ENCODE assay signal across 13 cellular contexts in the genomic region with DNA sequence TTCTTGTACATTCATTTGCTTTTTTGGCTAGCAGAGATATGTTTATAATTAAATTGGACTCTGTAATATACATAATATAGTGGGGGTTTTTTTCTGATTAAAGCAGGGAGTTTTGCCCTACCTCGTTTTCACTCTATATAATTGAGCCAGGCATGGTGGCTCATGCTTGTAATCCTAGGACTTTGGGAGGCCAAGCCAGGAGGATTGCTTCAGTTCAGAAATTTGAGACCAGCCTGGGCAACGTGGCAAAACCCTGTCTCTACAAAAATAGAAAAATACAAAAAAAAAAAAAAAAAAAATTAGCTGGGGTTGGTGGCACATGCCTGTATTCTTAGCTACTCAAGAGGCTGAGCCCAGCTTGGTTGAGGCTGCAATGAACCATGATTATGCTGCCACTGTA.
"Had no signal": no experiment of that assay in that cellular context is flagged by ENCODE, and none has a peak within 500 bp of the region (broad histone marks: within the 10 kb centered on the region; RNA-seq: fewer than 3 reads in every experiment).

No MANE protein-coding gene starts in this region.

- H3K27ac ChIP-seq: ascending aorta, breast epithelium, left ventricle myocardium inferior had no signal

- H3K4me3 ChIP-seq: ascending aorta, breast epithelium, left ventricle myocardium inferior had no signal

- H3K4me3 Mint-ChIP-seq: activated T-helper 17 cell treated with anti-CD3 and anti-CD28 coated beads, Interleukin-2, amount 50 U/mL, for 72 hours; stimulated activated memory B cell treated with anti-CD40 and anti-IgM and Interleukin-4, amounts not matched to agents 10 μg/mL and 1 μg/mL and 100 μg/mL, for 72 hours; T-helper 17 cell; WTC11 had no signal

- H3K36me3 ChIP-seq: breast epithelium had no signal

- H3K4me1 ChIP-seq: breast epithelium had no signal

- H3K27me3 ChIP-seq: ascending aorta, breast epithelium had no signal

- DNase-seq: activated CD4-positive, alpha-beta T cell treated with anti-CD3 and anti-CD28 coated beads for 48 hours; activated naive CD4-positive, alpha-beta T cell treated with Interleukin-2 at 50 U/mL for 16 hours; dermis blood vessel endothelial cell; hypothalamus; left ventricle myocardium inferior; stimulated activated CD4-positive, alpha-beta T cell treated with anti-CD3 and anti-CD28 coated beads, Interleukin-2, amount 100 ng/mL, for 48 hours; T-helper 17 cell had no signal

- H3K9me3 Mint-ChIP-seq: activated T-helper 17 cell treated with anti-CD3 and anti-CD28 coated beads, Interleukin-2, amount 50 U/mL, for 72 hours; WTC11 had no signal

- H3K9me3 ChIP-seq: ascending aorta, breast epithelium, left ventricle myocardium inferior had no signal

- H3K27ac Mint-ChIP-seq: activated T-helper 17 cell treated with anti-CD3 and anti-CD28 coated beads, Interleukin-2, amount 50 U/mL, for 72 hours had no signal

- ATAC-seq: activated T-helper 17 cell treated with anti-CD3 and anti-CD28 coated beads, Interleukin-2, amount 50 U/mL, for 72 hours; sciatic nerve; stimulated activated memory B cell treated with anti-CD40 and anti-IgM and Interleukin-4, amounts not matched to agents 10 μg/mL and 1 μg/mL and 100 μg/mL, for 72 hours; T-helper 17 cell; WTC11 had no signal

- H3K27me3 Mint-ChIP-seq: activated T-helper 17 cell treated with anti-CD3 and anti-CD28 coated beads, Interleukin-2, amount 50 U/mL, for 72 hours; stimulated activated memory B cell treated with anti-CD40 and anti-IgM and Interleukin-4, amounts not matched to agents 10 μg/mL and 1 μg/mL and 100 μg/mL, for 72 hours; T-helper 17 cell had no signal
